1 cellular context compared by ENCODE assay signal in the genomic region with DNA sequence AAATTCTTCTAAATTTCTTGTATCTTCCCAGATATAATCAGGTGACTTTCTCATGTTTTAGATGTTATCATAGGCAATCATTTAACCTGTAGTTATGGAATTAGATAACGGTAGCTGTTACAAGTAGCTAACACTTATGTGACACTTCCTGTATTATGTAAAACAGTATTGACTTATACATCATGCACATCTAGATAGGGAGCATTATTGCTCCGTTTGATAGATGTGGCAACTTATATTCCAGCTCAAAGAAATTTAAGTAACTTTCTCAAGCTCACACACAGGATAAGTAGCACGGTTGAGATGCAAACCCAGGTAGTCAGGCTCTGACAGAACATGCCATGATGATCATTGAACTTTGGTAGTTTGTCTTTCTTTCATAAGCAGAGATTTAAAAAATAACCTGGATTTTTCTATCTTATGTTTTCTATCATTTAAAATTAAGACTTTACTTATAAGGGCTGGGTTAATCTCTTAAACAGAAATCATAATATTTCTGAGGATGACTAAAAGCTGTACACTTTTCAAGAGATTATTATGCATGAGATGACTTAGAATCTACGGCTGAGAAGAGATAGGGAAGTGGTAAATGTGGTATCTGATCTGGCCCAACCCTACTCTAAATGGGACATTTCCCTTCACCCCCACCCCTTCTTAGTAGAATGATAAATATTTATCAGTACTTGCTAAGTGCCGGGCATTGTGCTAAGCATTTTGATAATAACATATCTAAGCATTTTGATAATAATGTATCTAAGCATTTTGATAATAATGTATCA.
TF ChIP-seq lines count a peak whose summit lies in the region.

No MANE protein-coding gene starts in this region.

TF ChIP-seq in SK-N-SH treated with all-trans-retinoic acid at 6 μM for 48 hours, 23 proteins besides CTCF, POLR2A, EP300 and RAD21 (continued from another document):
- TF ChIP-seq ARNTL (CRISPR knock-in tag; IDR thresholded peaks at IDR 0.05; ENCODE audit: borderline replicate concordance, low read depth) (no peak), POU6F1 (CRISPR knock-in tag; IDR thresholded peaks at IDR 0.05; ENCODE audit: borderline replicate concordance, low read depth) (no peak), ISL1 (CRISPR knock-in tag; IDR thresholded peaks at IDR 0.05) (no peak)
